ENCODE assay signal across 12 cellular contexts in the genomic region with DNA sequence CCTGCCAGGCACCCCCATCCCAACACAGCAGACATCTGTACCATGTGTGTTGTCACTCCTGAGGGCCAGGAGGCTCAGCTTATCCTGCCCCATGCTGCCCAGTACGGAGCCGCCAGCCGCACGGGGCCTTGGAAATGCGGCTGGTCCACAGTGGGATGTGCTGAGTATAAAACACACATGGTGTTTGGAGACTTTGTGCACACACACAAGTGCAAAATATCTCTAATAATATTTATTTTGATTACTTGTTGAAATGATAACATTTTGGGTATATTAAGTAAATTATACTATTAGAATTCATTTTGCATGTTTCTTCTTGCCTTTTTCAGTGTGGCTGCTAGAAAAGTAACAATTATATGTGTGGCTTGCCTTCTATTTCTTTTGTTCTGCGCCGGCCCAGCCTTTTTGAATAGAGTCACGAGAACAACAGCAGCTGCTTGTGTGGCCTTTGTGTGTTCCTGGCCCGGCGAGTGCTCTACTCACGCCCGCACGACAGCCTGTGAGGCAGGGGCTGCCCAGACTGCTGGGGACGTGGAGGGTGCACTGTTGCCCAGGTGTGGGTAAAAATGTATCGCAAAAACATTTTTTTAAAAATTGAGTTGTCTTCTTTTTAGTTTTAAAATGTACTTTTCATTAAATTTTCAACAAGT. TPM values are rescaled to one million over a fixed set of nuclear protein-coding genes. Genes with fewer than 3 reads are reported as not detected.
A peak's percentile ranks its signal among the peaks of the same experiment; 100 is the strongest.
DNase-seq lines count a peak whose midpoint lies in the region; ATAC-seq and TF ChIP-seq lines count a peak whose summit lies in the region.
"Had no signal": no experiment of that assay in that cellular context is flagged by ENCODE, and none has a peak within 500 bp of the region (broad histone marks: within the 10 kb centered on the region; RNA-seq: fewer than 3 reads in every experiment).

No MANE protein-coding gene starts in this region.

- H3K23ac ChIP-seq in mesendoderm (ENCODE audit: low read length): no peak overlapping the region

- H2BK120ac ChIP-seq in mesendoderm (ENCODE audit: low read depth, low read length): no peak overlapping the region

- no peak overlapping the region for H3K56ac ChIP-seq in mesendoderm (ENCODE audit: low read length)

- no peak overlapping the region for H3K4ac ChIP-seq in mesendoderm (ENCODE audit: low read depth, low read length)

- in situ Hi-C loops in HAP-1 (cut with MboI; ENCODE audit: low sequenced_read_pairs): no loop called here
- in situ Hi-C loops in gastrocnemius medialis (cut with MboI; ENCODE audit: low sequenced_read_pairs in 4 of 4): no loop called here

- no peak overlapping the region for H4K8ac ChIP-seq in mesendoderm (ENCODE audit: low read depth, low read length)

- H3K79me2 ChIP-seq in mesendoderm (ENCODE audit: control insufficient read depth, insufficient read depth, low read length): no peaks in the 10 kb centered on the region

- H3K4me3 ChIP-seq in HAP-1 (no peak overlapping the region), SJSA1 (no peak overlapping the region), gastrocnemius medialis (peak overlapping the region in 3 of 4 donors; percentile 23 to 45 (median 36)), mesendoderm (ENCODE audit: low read length) (no peak overlapping the region)

- no peak overlapping the region for H3K18ac ChIP-seq in mesendoderm (ENCODE audit: low read length)

- no peak overlapping the region for H3K4me2 ChIP-seq in mesendoderm (ENCODE audit: low read length)

- H3K4me1 ChIP-seq in HAP-1 (peaks cover 12% of the 10 kb centered on the region), SJSA1 (replicated peaks) (peaks cover 20% of the 10 kb centered on the region), gastrocnemius medialis (peaks cover 83 to 85% of the 10 kb centered on the region in 2 donors), mesendoderm (ENCODE audit: control insufficient read depth, low read depth, low read length) (peaks cover 2% of the 10 kb centered on the region)

- no peak for TF ChIP-seq POLR2A in gastrocnemius medialis (IDR thresholded peaks at IDR 0.05)

- H3K27me3 ChIP-seq in HAP-1 (ENCODE audit: low read depth): no peaks in the 10 kb centered on the region
- no peaks in the 10 kb centered on the region for H3K27me3 ChIP-seq in SJSA1 (replicated peaks)
- no peaks in the 10 kb centered on the region for H3K27me3 ChIP-seq in gastrocnemius medialis
- H3K27me3 ChIP-seq in mesendoderm (ENCODE audit: insufficient read depth, low read length, poor library complexity): no peaks in the 10 kb centered on the region

- H2AK5ac ChIP-seq in mesendoderm (ENCODE audit: low read length): no peak overlapping the region

- H3K36me3 ChIP-seq in HAP-1 (replicated peaks) (no peaks in the 10 kb centered on the region), SJSA1 (no peaks in the 10 kb centered on the region), gastrocnemius medialis (peaks cover 0 to 36% of the 10 kb centered on the region in 2 donors), mesendoderm (ENCODE audit: control insufficient read depth, insufficient read depth, low read length) (no peaks in the 10 kb centered on the region)

- H2BK5ac ChIP-seq in mesendoderm (ENCODE audit: low read length): no peak overlapping the region

- H4K5ac ChIP-seq in mesendoderm (ENCODE audit: low read length): no peak overlapping the region

- intact Hi-C loops in gastrocnemius medialis (cut with DNase I; ENCODE audit: low total_unique reads): loop anchor here (2.0 to 5.0 kb wide), 2 partner anchors 57 to 103 kb away; a partner anchor contains a TSS

- no peaks in the 10 kb centered on the region for H3K9me3 ChIP-seq in HAP-1
- H3K9me3 ChIP-seq in SJSA1 (replicated peaks): peaks cover 3% of the 10 kb centered on the region; the same call in 1 of the 2 replicates
- no peaks in the 10 kb centered on the region for H3K9me3 ChIP-seq in gastrocnemius medialis

- DNase-seq in HAP-1 (ENCODE audit: low spot score in 2 of 2) (peak; percentile 84 to 85), SJSA1 (ENCODE audit: low read depth in 1 of 2, low spot score in 2 of 2) (peak; percentile 33 to 58), islet precursor cell (peak; percentile 32), gastrocnemius medialis (peak in 1 of 2 donors; percentile 42), mesendoderm (no peak), NCI-H2196 (lab: John Stamatoyannopoulos, UW; ENCODE audit: unreplicated experiment) (no peak), AG08395 (ENCODE audit: low spot score) (no peak)
- DNase-seq in stimulated activated CD4-positive, alpha-beta T cell treated with anti-CD3 and anti-CD28 coated beads, Interleukin-1b, Interleukin-23, amount 100 ng/mL, for 48 hours: no peak
- DNase-seq: activated B cell treated with CpG ODN at 0.5 μM for 24 hours; stimulated activated naive CD8-positive, alpha-beta T cell treated with anti-CD3 and anti-CD28 coated beads, Interleukin-15, Interleukin-2, amounts not matched to agents 100 U/mL and 50 U/mL, for 24 hours had no signal

- H2BK15ac ChIP-seq in mesendoderm (replicated peaks; ENCODE audit: low read depth): no peak overlapping the region

- ATAC-seq in gastrocnemius medialis: peak in 1 of 2 donors; percentile 1
- ATAC-seq: activated naive CD4-positive, alpha-beta T cell treated with anti-CD3 and anti-CD28 coated beads, Interleukin-2, amount 50 U/mL, for 72 hours; Panc1; stimulated activated naive CD8-positive, alpha-beta T cell treated with anti-CD3 and anti-CD28 coated beads, Interleukin-15, Interleukin-2, amounts not matched to agents 100 U/mL and 50 U/mL, for 24 hours had no signal

- H3K79me1 ChIP-seq in mesendoderm (ENCODE audit: low read length): no peaks in the 10 kb centered on the region

- TF ChIP-seq CTCF in gastrocnemius medialis (IDR thresholded peaks at IDR 0.05 in 4 of 5, conservative IDR thresholded peaks at IDR 0.05 in 1 of 5): no peak

- WGBS in mesendoderm (ENCODE audit: extremely low coverage, insufficient coverage, low lambda C conversion rate): no CpG with 5 or more reads among the region's 15 CpGs

- H3K9ac ChIP-seq in mesendoderm (ENCODE audit: low read length): no peak overlapping the region

- H3K27ac ChIP-seq in SJSA1 (no peak overlapping the region), gastrocnemius medialis (peak overlapping the region; percentile 99), mesendoderm (ENCODE audit: low read depth, low read length) (no peak overlapping the region)

RNA-seq across cellular contexts. Expression of a gene that starts 35.3 kb away (rescaled TPM):
- 4.4 and 4.8 TPM in 2 replicates for total RNA-seq in SJSA1 (2014; rRNA removed; shearing (Covaris generic))
- 1,000 to 10,000 TPM in 3 of 4 donors, 100 to 1,000 TPM in 1; 950 to 2,403 (median 1,384) TPM for total RNA-seq in gastrocnemius medialis
- polyA plus RNA-seq in mesendoderm (2013, experiment 1 of 2): 13.0 TPM
- 13.2 TPM for polyA plus RNA-seq in mesendoderm (2013, experiment 2 of 2)

Comparison
In these comparisons a context has a peak if more than half of its experiments do, and no peak if none do; other contexts are left out.
1. DNase-seq: peak in HAP-1 (2 of 2), SJSA1 (2 of 2) and islet precursor cell (single experiment); none in mesendoderm (single experiment), NCI-H2196 (single experiment), AG08395 (single experiment) and stimulated activated CD4-positive, alpha-beta T cell treated with anti-CD3 and anti-CD28 coated beads, Interleukin-1b, Interleukin-23, amount 100 ng/mL, for 48 hours (single experiment).
2. H3K4me3 ChIP-seq: peak in gastrocnemius medialis (3 of 4); none in HAP-1 (single experiment), SJSA1 (single experiment) and mesendoderm (single experiment).
3. H3K27ac ChIP-seq: peak in gastrocnemius medialis (4 of 4); none in SJSA1 (single experiment) and mesendoderm (single experiment).
4. RNA of a gene that starts 35.3 kb away (total RNA-seq): 950 to 2,403 TPM in gastrocnemius medialis; 4.4 to 4.8 TPM in SJSA1; every median in the first group is over 100 times any median in the second.